9 cellular contexts compared by ENCODE assay signal in genomic region chr1:197911172-197911856, GRCh38. TPM values are rescaled to one million over a fixed set of nuclear protein-coding genes. Genes with fewer than 3 reads are reported as not detected.
DNase-seq lines count a peak whose midpoint lies in the region; ATAC-seq and TF ChIP-seq lines count a peak whose summit lies in the region.
"Had no signal": no experiment of that assay in that cellular context is flagged by ENCODE, and none has a peak within 500 bp of the region (broad histone marks: within the 10 kb centered on the region; RNA-seq: fewer than 3 reads in every experiment).

No MANE protein-coding gene starts in this region.

- intact Hi-C loops in prostate gland (cut with DNase I): no loop called here

- no peaks in the 10 kb centered on the region for H3K36me3 ChIP-seq in prostate gland

- peaks cover 100% of the 10 kb centered on the region for H3K27me3 Mint-ChIP-seq in WTC11 (ENCODE audit: low read depth)

- no peak overlapping the region for H3K27ac ChIP-seq in prostate gland

- H3K4me3 Mint-ChIP-seq in WTC11: peak overlapping the region; percentile 82

- no peak for TF ChIP-seq CTCF in GM20000 (IDR thresholded peaks at IDR 0.05; ENCODE audit: extremely low read depth, missing control alignments)
- TF ChIP-seq CTCF in WTC11 (IDR thresholded peaks at IDR 0.05): no peak
- no peak for TF ChIP-seq CTCF in prostate gland (IDR thresholded peaks at IDR 0.05)

- POLR2A ChIA-PET in WTC11 (lab: Charles Lee): no interaction called here

- no peak for TF ChIP-seq POLR2A in prostate gland (IDR thresholded peaks at IDR 0.05)

- no peaks in the 10 kb centered on the region for H3K9me3 Mint-ChIP-seq in WTC11

- H3K4me1 Mint-ChIP-seq in WTC11: peaks cover 76% of the 10 kb centered on the region

- no peaks in the 10 kb centered on the region for H3K9me3 ChIP-seq in prostate gland

- DNase-seq in AG20443 (ENCODE audit: low spot score) (peak; percentile 36), GM20000 (ENCODE audit: low spot score) (peak; percentile 19), WTC11 (ENCODE audit: low spot score) (peak; percentile 60), iPS-NIHi11 (ENCODE audit: low spot score) (peak; percentile 40), NCI-H2081 (lab: John Stamatoyannopoulos, UW) (no peak), prostate gland (ENCODE audit: low spot score) (no peak), OCI-M2 (lab: John Stamatoyannopoulos, UW; ENCODE audit: unreplicated experiment) (no peak)

- H3K27me3 ChIP-seq in prostate gland (replicated peaks; ENCODE audit: insufficient read depth): peaks cover 52% of the 10 kb centered on the region

- peak; percentile 21 for ATAC-seq in WTC11
- no peak for ATAC-seq in GM18861 (IDR thresholded peaks at IDR 0.05; ENCODE audit: unreplicated experiment)

- WGBS in prostate gland: 2% methylated on average over 43 of the region's 43 CpGs

- peaks cover 3% of the 10 kb centered on the region for H3K4me1 ChIP-seq in prostate gland (replicated peaks)

- H3K27ac Mint-ChIP-seq in WTC11: no peak overlapping the region

- CTCF ChIA-PET in WTC11 (lab: Charles Lee): interaction anchor here (0.7 to 1.9 kb wide), 5 partner anchors 9 to 511 kb away, joined by 3 to 11 read pairs (median 4); no protein-coding TSS in a partner anchor

- no peaks in the 10 kb centered on the region for H3K36me3 Mint-ChIP-seq in WTC11

- H3K4me3 ChIP-seq in prostate gland: no peak overlapping the region

TF ChIP-seq in WTC11, 78 proteins besides CTCF, POLR2A, EP300 and RAD21:
- TF ChIP-seq ARID4B (CRISPR knock-in tag; IDR thresholded peaks at IDR 0.05; ENCODE audit: borderline replicate concordance) (no peak), ETV6 (CRISPR knock-in tag; IDR thresholded peaks at IDR 0.05) (0 out of 2 replicates have a peak, but pooled peaks have one; percentile 14), GTF2I (CRISPR knock-in tag; conservative IDR thresholded peaks at IDR 0.05) (no peak), USF2 (CRISPR knock-in tag; IDR thresholded peaks at IDR 0.05) (no peak), FOXP4 (CRISPR knock-in tag; IDR thresholded peaks at IDR 0.05) (0 out of 2 replicates have a peak, but pooled peaks have one; percentile 29), ZNF423 (CRISPR knock-in tag; IDR thresholded peaks at IDR 0.05) (peak; percentile 85), JAZF1 (CRISPR knock-in tag; IDR thresholded peaks at IDR 0.05) (no peak), ZNF396 (CRISPR knock-in tag; IDR thresholded peaks at IDR 0.05; ENCODE audit: borderline replicate concordance) (no peak)

RNA-seq across cellular contexts. Expression of gene LHX9, which starts 5.9 kb away (rescaled TPM):
- total RNA-seq in WTC11 (2021) (not detected in 3 replicates), prostate gland (1 to 10 TPM in 1 of 2 donors, not detected in 1; 5.7 TPM)
- total RNA-seq: epithelial cell of proximal tubule had no signal

RNA-seq across cellular contexts. Expression of gene C1orf53, which starts 8.9 kb away (rescaled TPM):
- total RNA-seq in WTC11 (2021) (0.33 to 0.89 TPM (median 0.73 TPM) in 3 replicates), prostate gland (10 to 100 TPM in 1 of 2 donors, 1 to 10 TPM in 1; 3.9 to 13.2 TPM)

Comparison
In these comparisons a context has a peak if more than half of its experiments do, and no peak if none do; other contexts are left out.
1. DNase-seq: peak in AG20443 (single experiment), GM20000 (single experiment), WTC11 (single experiment) and iPS-NIHi11 (single experiment); none in NCI-H2081 (0 of 2), prostate gland (single experiment) and OCI-M2 (single experiment).